Comparison of ENCODE assay signal across 27 cellular contexts in the genomic region with DNA sequence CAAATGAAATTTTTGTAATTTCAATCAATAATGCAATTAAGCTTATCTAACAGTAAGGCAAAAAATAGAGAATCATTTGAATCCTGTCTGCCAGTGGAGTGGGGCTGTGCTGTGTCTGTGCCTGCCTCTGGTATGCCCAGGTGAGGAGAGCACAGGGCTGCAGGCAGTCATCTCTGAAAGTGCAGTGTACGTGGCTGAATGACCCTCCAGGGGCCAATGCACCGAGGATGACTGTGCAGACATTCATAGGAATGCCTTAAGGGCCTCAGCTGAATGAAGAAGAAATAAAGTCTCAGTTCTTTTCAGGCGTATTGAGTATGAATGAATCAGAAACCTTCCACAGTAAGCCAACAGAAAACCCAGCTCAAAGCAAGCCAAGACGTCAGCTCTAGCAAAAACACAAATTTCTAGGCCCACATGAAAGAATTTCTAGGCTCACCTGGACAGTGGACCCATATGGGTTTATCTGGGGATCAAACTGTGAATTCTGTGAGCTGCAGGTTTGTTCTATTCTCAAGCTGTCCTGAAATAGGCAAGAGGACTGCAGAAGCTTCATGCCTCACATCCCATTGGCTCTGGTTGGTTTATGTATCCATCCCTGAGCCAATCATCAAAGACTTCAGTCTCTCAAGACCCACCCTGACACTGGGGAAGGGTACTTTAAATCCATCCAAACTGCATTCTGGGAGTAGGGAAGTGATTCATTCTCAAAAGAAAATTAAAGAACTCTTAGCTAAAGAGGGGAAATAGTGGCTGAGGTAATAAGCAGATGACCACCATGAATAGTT.
A peak's percentile ranks its signal among the peaks of the same experiment; 100 is the strongest.
DNase-seq lines count a peak whose midpoint lies in the region; ATAC-seq, FAIRE-seq and TF ChIP-seq lines count a peak whose summit lies in the region.
"Had no signal": no experiment of that assay in that cellular context is flagged by ENCODE, and none has a peak within 500 bp of the region (broad histone marks: within the 10 kb centered on the region; RNA-seq: fewer than 3 reads in every experiment).

No MANE protein-coding gene starts in this region.

- no peaks in the 10 kb centered on the region for H3K9me1 ChIP-seq in keratinocyte (ENCODE audit: control insufficient read depth, extremely low read depth, insufficient read depth, low read length)

- TF ChIP-seq CTCF in mammary epithelial cell (conservative IDR thresholded peaks at IDR 0.05 in 1 of 2, IDR thresholded peaks at IDR 0.05 in 1 of 2; ENCODE audit: extremely low read depth in 1 of 2, insufficient read depth in 1 of 2, low read depth in 1 of 2, low read length in 2 of 2), result no peak
- TF ChIP-seq CTCF in breast epithelium (IDR thresholded peaks at IDR 0.05), result no peak
- no peak for TF ChIP-seq CTCF in bronchial epithelial cell (IDR thresholded peaks at IDR 0.05; ENCODE audit: insufficient read depth, low read length, severe bottlenecking)
- no peak for TF ChIP-seq CTCF in keratinocyte (optimal IDR thresholded peaks at IDR 0.05 in 1 of 3, IDR thresholded peaks at IDR 0.05 in 1 of 3, conservative IDR thresholded peaks at IDR 0.05 in 1 of 3; ENCODE audit: extremely low read depth in 1 of 3, insufficient read depth in 2 of 3, low read length in 3 of 3)

- dilution Hi-C loops in mammary epithelial cell (cut with HindIII; ENCODE audit: low sequenced_read_pairs), result no loop called here
- dilution Hi-C loops in keratinocyte (cut with MboI; ENCODE audit: extremely low pct_ligation_motif_present, low sequenced_read_pairs), result no loop called here

- H3K4me1 ChIP-seq in mammary epithelial cell (ENCODE audit: insufficient read depth, low read length), result peaks cover 23% of the 10 kb centered on the region
- H3K4me1 ChIP-seq in breast epithelium, result no peaks in the 10 kb centered on the region
- peaks cover 54% of the 10 kb centered on the region for H3K4me1 ChIP-seq in keratinocyte (ENCODE audit: control insufficient read depth, extremely low read depth, insufficient read depth, low read length)

- 29% methylated on average over 4 of the region's 4 CpGs for WGBS in mammary epithelial cell (ENCODE audit: low coverage, missing lambda C conversion rate)

- H2AFZ ChIP-seq in mammary epithelial cell (ENCODE audit: low read depth, low read length) (peak overlapping the region; percentile 60), keratinocyte (ENCODE audit: control insufficient read depth, low read length) (peak overlapping the region; percentile 55)
- H2AFZ ChIP-seq: GM23248 had no signal

- H3K27ac ChIP-seq in mammary epithelial cell (ENCODE audit: insufficient read depth, low read depth, low read length) (peak overlapping the region; percentile 15), breast epithelium (no peak overlapping the region), keratinocyte (ENCODE audit: control insufficient read depth, insufficient read depth, low read length) (peak overlapping the region; percentile 77)
- H3K27ac ChIP-seq: 22Rv1, GM23248 had no signal

- H3K4me2 ChIP-seq in mammary epithelial cell (ENCODE audit: insufficient read depth, low read depth, low read length) (peak overlapping the region; percentile 4), keratinocyte (ENCODE audit: control insufficient read depth, extremely low read depth, insufficient read depth, low read depth, low read length) (peak overlapping the region; percentile 65)

- H3K4me3 ChIP-seq in mammary epithelial cell (replicated peaks in 1 of 3; ENCODE audit: insufficient read depth in 1 of 3, low read depth in 2 of 3, low read length in 3 of 3) (no peak overlapping the region), breast epithelium (no peak overlapping the region), bronchial epithelial cell (ENCODE audit: low read depth, low read length) (no peak overlapping the region), keratinocyte (ENCODE audit: control insufficient read depth in 2 of 3, extremely low read depth in 1 of 3, insufficient read depth in 2 of 3, low read depth in 1 of 3, low read length in 3 of 3) (peak overlapping the region; percentile 5 to 21 (median 20))
- H3K4me3 ChIP-seq: GM23248, K562 had no signal

- DNase-seq in mammary epithelial cell (peak; percentile 60), breast epithelium (ENCODE audit: low spot score in 2 of 2) (no peak), bronchial epithelial cell (ENCODE audit: low read depth) (peak; percentile 57), keratinocyte (ENCODE audit: low read depth, low spot score) (peak; percentile 63), DMS 273 (lab: John Stamatoyannopoulos, UW; ENCODE audit: unreplicated experiment) (no peak), NCI-H1092 (lab: John Stamatoyannopoulos, UW) (no peak)
- DNase-seq: ACHN; BE2C; CD8-positive, alpha-beta memory T cell; DMS79 treated with DMSO at 0.1 percent for 48 hours; GM23248; H9; Kasumi-1; MV-4-11; NCI-H1694; NCI-H2029 treated with DMSO at 0.1 percent for 48 hours; NCI-H446 treated with DMSO at 0.1 percent for 48 hours; NCI-H526; NCI-H82; NK-92 treated with Interleukin-12 subunit alpha and Interleukin-12 subunit beta, amount 100 ng/mL, for 24 hours; PC-3; SHP77 had no signal

- BruUV-seq in mammary epithelial cell (replicated peaks; lab: Mats Ljungman, UMichigan), result no TSS peak

- H3K27me3 ChIP-seq in mammary epithelial cell (ENCODE audit: insufficient read depth, low read length) (no peaks in the 10 kb centered on the region), breast epithelium (no peaks in the 10 kb centered on the region), bronchial epithelial cell (ENCODE audit: control insufficient read depth, insufficient read depth, low read length) (no peaks in the 10 kb centered on the region), keratinocyte (ENCODE audit: control insufficient read depth, extremely low read depth, insufficient read depth, low read length) (no peaks in the 10 kb centered on the region)
- H3K27me3 ChIP-seq: BE2C had no signal

- no peaks in the 10 kb centered on the region for H3K79me2 ChIP-seq in mammary epithelial cell (ENCODE audit: insufficient read depth, low read length)
- no peaks in the 10 kb centered on the region for H3K79me2 ChIP-seq in keratinocyte (ENCODE audit: control insufficient read depth, insufficient read depth, low read length)

- H3K36me3 ChIP-seq in mammary epithelial cell (ENCODE audit: insufficient read depth, low read length) (no peaks in the 10 kb centered on the region), breast epithelium (no peaks in the 10 kb centered on the region), bronchial epithelial cell (ENCODE audit: control insufficient read depth, insufficient read depth, low read length) (no peaks in the 10 kb centered on the region), keratinocyte (ENCODE audit: control insufficient read depth in 2 of 2, extremely low read depth in 1 of 2, insufficient read depth in 2 of 2, low read length in 2 of 2) (no peaks in the 10 kb centered on the region)
- H3K36me3 ChIP-seq: BE2C had no signal

- FAIRE-seq in bronchial epithelial cell (lab: Jason Lieb, UNC) (no peak), keratinocyte (lab: Jason Lieb, UNC) (peak; percentile 75)
- FAIRE-seq: GM18507, HTR-8/SVneo, K562 had no signal

- intact Hi-C loops in mammary epithelial cell (cut with micrococcal nuclease), result no loop called here
- intact Hi-C loops in breast epithelium (cut with DNase I; ENCODE audit: low total_unique reads), result no loop called here

- H3K9me3 ChIP-seq in mammary epithelial cell (replicated peaks; ENCODE audit: insufficient read depth, low read length) (no peaks in the 10 kb centered on the region), breast epithelium (no peaks in the 10 kb centered on the region), keratinocyte (ENCODE audit: control insufficient read depth, low read depth, low read length) (no peaks in the 10 kb centered on the region)
- H3K9me3 ChIP-seq: BE2C had no signal

- in situ Hi-C loops in mammary epithelial cell (cut with MboI; ENCODE audit: low sequenced_read_pairs in 2 of 2), result no loop called here

- CTCF ChIA-PET in mammary epithelial cell (lab: Charles Lee; ENCODE audit: low non-redundant PET), result interaction anchor here (0.6 kb wide), 1 partner anchor 25 kb away, joined by 4 read pairs; no protein-coding TSS in a partner anchor

- H3K9ac ChIP-seq in mammary epithelial cell (ENCODE audit: insufficient read depth, low read length) (no peak overlapping the region), keratinocyte (ENCODE audit: control insufficient read depth, extremely low read depth, insufficient read depth, low read length) (peak overlapping the region; percentile 38)
- H3K9ac ChIP-seq: GM23248 had no signal

- H4K20me1 ChIP-seq in mammary epithelial cell (ENCODE audit: insufficient read depth, low read length), result no peaks in the 10 kb centered on the region
- no peaks in the 10 kb centered on the region for H4K20me1 ChIP-seq in keratinocyte (ENCODE audit: control insufficient read depth, extremely low read depth, insufficient read depth, low read length)

- TF ChIP-seq POLR2A in breast epithelium (IDR thresholded peaks at IDR 0.05), result no peak

- no peak for ATAC-seq in GM18907 (IDR thresholded peaks at IDR 0.05; ENCODE audit: unreplicated experiment)
- ATAC-seq: K562, PC-3 had no signal

Comparison
In these comparisons a context has a peak if more than half of its experiments do, and no peak if none do; other contexts are left out.
1. DNase-seq: peak in mammary epithelial cell (single experiment), bronchial epithelial cell (single experiment) and keratinocyte (single experiment); none in breast epithelium (0 of 2), DMS 273 (single experiment) and NCI-H1092 (single experiment).
2. H3K27ac ChIP-seq: peak in mammary epithelial cell (single experiment) and keratinocyte (single experiment); none in breast epithelium (0 of 2).
3. H3K4me3 ChIP-seq: peak in keratinocyte (3 of 3); none in mammary epithelial cell (0 of 3), breast epithelium (0 of 3) and bronchial epithelial cell (single experiment).